19 cellular contexts compared by ENCODE assay signal in the genomic region with DNA sequence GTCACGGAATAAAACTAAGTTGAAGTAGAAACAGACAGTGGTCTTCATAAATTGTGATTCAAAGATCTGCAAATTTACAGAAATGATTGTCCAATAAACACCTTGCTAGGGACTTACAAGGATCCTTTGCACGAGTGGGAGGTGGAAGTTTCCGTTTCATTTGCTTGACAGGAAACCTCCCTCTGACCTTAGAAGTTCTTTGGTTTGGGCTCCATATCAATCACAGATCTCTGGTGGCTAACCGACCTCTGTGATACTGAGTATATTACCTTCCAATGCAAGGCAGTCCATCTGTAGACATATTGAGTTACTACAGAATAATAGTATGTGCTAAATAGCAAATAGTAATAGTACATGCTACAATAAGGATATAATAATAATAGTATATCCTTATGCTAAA. TPM values are rescaled to one million over a fixed set of nuclear protein-coding genes. Genes with fewer than 3 reads are reported as not detected.
DNase-seq lines count a peak whose midpoint lies in the region; ATAC-seq lines count a peak whose summit lies in the region.
"Had no signal": no experiment of that assay in that cellular context is flagged by ENCODE, and none has a peak within 500 bp of the region (broad histone marks: within the 10 kb centered on the region; RNA-seq: fewer than 3 reads in every experiment).

No MANE protein-coding gene starts in this region.

- H3K9me3 ChIP-seq in T-helper 17 cell (ENCODE audit: control insufficient read depth, low read length, poor library complexity, severe bottlenecking): peaks cover 3% of the 10 kb centered on the region
- H3K9me3 ChIP-seq: A549, Peyer's patch, psoas muscle had no signal

- CTCF ChIA-PET in activated CD8-positive, alpha-beta memory T cell treated with anti-CD3 and anti-CD28 coated beads, Interleukin-2, amount 10 ng/mL, durations not matched to agents 7 days and 5 days (lab: Charles Lee): no interaction called here

- peaks cover 35% of the 10 kb centered on the region for H3K27me3 Mint-ChIP-seq in activated CD8-positive, alpha-beta memory T cell treated with anti-CD3 and anti-CD28 coated beads, Interleukin-2, amount 10 ng/mL, durations not matched to agents 7 days and 5 days
- no peaks in the 10 kb centered on the region for H3K27me3 Mint-ChIP-seq in T-helper 17 cell
- peaks cover 2% of the 10 kb centered on the region for H3K27me3 Mint-ChIP-seq in activated naive CD8-positive, alpha-beta T cell

- H3K36me3 Mint-ChIP-seq in activated CD8-positive, alpha-beta memory T cell treated with anti-CD3 and anti-CD28 coated beads, Interleukin-2, amount 10 ng/mL, durations not matched to agents 7 days and 5 days: no peaks in the 10 kb centered on the region
- no peaks in the 10 kb centered on the region for H3K36me3 Mint-ChIP-seq in T-helper 17 cell (ENCODE audit: low read depth)
- peaks cover 2% of the 10 kb centered on the region for H3K36me3 Mint-ChIP-seq in activated naive CD8-positive, alpha-beta T cell

- no peak overlapping the region for H3K4me3 Mint-ChIP-seq in activated CD8-positive, alpha-beta memory T cell treated with anti-CD3 and anti-CD28 coated beads, Interleukin-2, amount 10 ng/mL, durations not matched to agents 7 days and 5 days
- H3K4me3 Mint-ChIP-seq in T-helper 17 cell: no peak overlapping the region
- peak overlapping the region; percentile 48 for H3K4me3 Mint-ChIP-seq in activated naive CD8-positive, alpha-beta T cell
- H3K4me3 Mint-ChIP-seq: WTC11 had no signal

- peaks cover 1% of the 10 kb centered on the region for H3K9me3 Mint-ChIP-seq in activated CD8-positive, alpha-beta memory T cell treated with anti-CD3 and anti-CD28 coated beads, Interleukin-2, amount 10 ng/mL, durations not matched to agents 7 days and 5 days (ENCODE audit: low read depth)
- peaks cover 4% of the 10 kb centered on the region for H3K9me3 Mint-ChIP-seq in activated naive CD8-positive, alpha-beta T cell (ENCODE audit: low read depth)

- DNase-seq in activated CD8-positive, alpha-beta memory T cell treated with anti-CD3 and anti-CD28 coated beads, Interleukin-2, amount 10 ng/mL, durations not matched to agents 7 days and 5 days: peak; percentile 70
- no peak for DNase-seq in activated CD8-positive, alpha-beta memory T cell treated with anti-CD3 and anti-CD28 coated beads, Interleukin-2, amount 50 U/mL, for 4 hours
- no peak for DNase-seq in T-helper 17 cell
- DNase-seq in stimulated activated CD8-positive, alpha-beta memory T cell treated with anti-CD3 and anti-CD28 coated beads, Interleukin-15, amount 100 ng/mL, for 48 hours (ENCODE audit: low read depth in 2 of 2): peak; percentile 14 to 42
- DNase-seq in NCI-H1417 (lab: John Stamatoyannopoulos, UW): no peak
- no peak for DNase-seq in NCI-H2107 (lab: John Stamatoyannopoulos, UW)
- DNase-seq in effector CD4-positive, alpha-beta T cell: no peak
- DNase-seq: amniotic stem cell, GF-D8, H7, Kasumi-1, NCI-H187, NCI-H526 treated with DMSO at 0.1 percent for 48 hours, Peyer's patch, psoas muscle had no signal

- peaks cover 20% of the 10 kb centered on the region for H3K4me1 Mint-ChIP-seq in activated CD8-positive, alpha-beta memory T cell treated with anti-CD3 and anti-CD28 coated beads, Interleukin-2, amount 10 ng/mL, durations not matched to agents 7 days and 5 days
- H3K4me1 Mint-ChIP-seq in T-helper 17 cell: peaks cover 12% of the 10 kb centered on the region
- peaks cover 24% of the 10 kb centered on the region for H3K4me1 Mint-ChIP-seq in activated naive CD8-positive, alpha-beta T cell (ENCODE audit: low read depth)
- H3K4me1 Mint-ChIP-seq: WTC11 had no signal

- ATAC-seq in activated CD8-positive, alpha-beta memory T cell treated with anti-CD3 and anti-CD28 coated beads, Interleukin-2, amount 10 ng/mL, durations not matched to agents 7 days and 5 days: peak; percentile 80
- ATAC-seq in T-helper 17 cell: peak; percentile 84
- ATAC-seq: A549, left lobe of liver, psoas muscle, WTC11 had no signal

- H3K27ac Mint-ChIP-seq in activated CD8-positive, alpha-beta memory T cell treated with anti-CD3 and anti-CD28 coated beads, Interleukin-2, amount 10 ng/mL, durations not matched to agents 7 days and 5 days: no peak overlapping the region
- no peak overlapping the region for H3K27ac Mint-ChIP-seq in T-helper 17 cell
- peak overlapping the region; percentile 87 for H3K27ac Mint-ChIP-seq in activated naive CD8-positive, alpha-beta T cell
- H3K27ac Mint-ChIP-seq: WTC11 had no signal

RNA-seq across cellular contexts. Expression of gene RNF152, which starts 33.7 kb away (rescaled TPM):
- total RNA-seq in activated CD8-positive, alpha-beta memory T cell treated with anti-CD3 and anti-CD28 coated beads, Interleukin-2, amount 10 ng/mL, durations not matched to agents 7 days and 5 days: under 1 TPM in 1 of 2 experiments, not detected in 1; 0.09 TPM
- 1 to 10 TPM in 1 of 2 donors, under 1 TPM in 1; 0.18 to 2.1 TPM for total RNA-seq in T-helper 17 cell

Comparison
In these comparisons a context has a peak if more than half of its experiments do, and no peak if none do; other contexts are left out.
1. DNase-seq: peak in activated CD8-positive, alpha-beta memory T cell treated with anti-CD3 and anti-CD28 coated beads, Interleukin-2, amount 10 ng/mL, durations not matched to agents 7 days and 5 days (single experiment) and stimulated activated CD8-positive, alpha-beta memory T cell treated with anti-CD3 and anti-CD28 coated beads, Interleukin-15, amount 100 ng/mL, for 48 hours (2 of 2); none in activated CD8-positive, alpha-beta memory T cell treated with anti-CD3 and anti-CD28 coated beads, Interleukin-2, amount 50 U/mL, for 4 hours (single experiment), T-helper 17 cell (0 of 3), NCI-H1417 (0 of 3), NCI-H2107 (single experiment) and effector CD4-positive, alpha-beta T cell (single experiment).